ENCODE assay signal across 24 cellular contexts in genomic region chr9:111050819-111051218, GRCh38. TPM values are rescaled to one million over a fixed set of nuclear protein-coding genes. Genes with fewer than 3 reads are reported as not detected.
DNase-seq lines count a peak whose midpoint lies in the region; ATAC-seq, FAIRE-seq and TF ChIP-seq lines count a peak whose summit lies in the region.
"Had no signal": no experiment of that assay in that cellular context is flagged by ENCODE, and none has a peak within 500 bp of the region (broad histone marks: within the 10 kb centered on the region; RNA-seq: fewer than 3 reads in every experiment).

No MANE protein-coding gene starts in this region.

- H3K79me2 ChIP-seq in astrocyte (ENCODE audit: insufficient read depth, low read length): no peaks in the 10 kb centered on the region

- no peak for FAIRE-seq in astrocyte (lab: Jason Lieb, UNC)
- FAIRE-seq: HTR-8/SVneo had no signal

- peaks cover 22% of the 10 kb centered on the region for H3K36me3 Mint-ChIP-seq in HFFc6 (ENCODE audit: low read depth)
- H3K36me3 Mint-ChIP-seq in astrocyte (ENCODE audit: low read depth, unreplicated experiment): no peaks in the 10 kb centered on the region
- H3K36me3 Mint-ChIP-seq in activated T-helper 1 cell treated with anti-CD3 and anti-CD28 coated beads, Interleukin-12 subunit alpha, Interleukin-12 subunit beta, Interleukin-2, Interleukin-4 antibody, amounts not matched to agents 30 ng/mL and 10 ng/mL and 1 ng/mL, durations not matched to agents 14 hours and 24 hours and 36 hours (ENCODE audit: low read depth): no peaks in the 10 kb centered on the region

- H3K27ac ChIP-seq in astrocyte (ENCODE audit: low read depth, low read length): no peak overlapping the region
- H3K27ac ChIP-seq: HL-60, SJCRH30 had no signal

- H3K4me3 ChIP-seq in astrocyte (ENCODE audit: insufficient read depth, low read depth, low read length): no peak overlapping the region
- H3K4me3 ChIP-seq in fibroblast of pulmonary artery (replicated peaks; ENCODE audit: low read depth, low read length): no peak overlapping the region
- H3K4me3 ChIP-seq: SJCRH30 had no signal

- H3K4me2 ChIP-seq in astrocyte (ENCODE audit: low read length): no peak overlapping the region

- no peaks in the 10 kb centered on the region for H3K27me3 ChIP-seq in astrocyte (ENCODE audit: insufficient read depth, low read length)
- H3K27me3 ChIP-seq: BE2C, SJCRH30 had no signal

- H3K27me3 Mint-ChIP-seq in HFFc6 (ENCODE audit: insufficient read depth) (no peaks in the 10 kb centered on the region), astrocyte (ENCODE audit: low read depth, unreplicated experiment) (no peaks in the 10 kb centered on the region)
- peaks cover 3% of the 10 kb centered on the region for H3K27me3 Mint-ChIP-seq in activated T-helper 1 cell treated with anti-CD3 and anti-CD28 coated beads, Interleukin-12 subunit alpha, Interleukin-12 subunit beta, Interleukin-2, Interleukin-4 antibody, amounts not matched to agents 30 ng/mL and 10 ng/mL and 1 ng/mL, durations not matched to agents 14 hours and 24 hours and 36 hours (ENCODE audit: insufficient read depth)

- H3K4me3 Mint-ChIP-seq in HFFc6 (0 out of 2 replicates have a peak overlapping the region, but pooled peaks have one; percentile 5), astrocyte (ENCODE audit: unreplicated experiment) (no peak overlapping the region)
- H3K4me3 Mint-ChIP-seq in activated T-helper 1 cell treated with anti-CD3 and anti-CD28 coated beads, Interleukin-12 subunit alpha, Interleukin-12 subunit beta, Interleukin-2, Interleukin-4 antibody, amounts not matched to agents 30 ng/mL and 10 ng/mL and 1 ng/mL, durations not matched to agents 14 hours and 24 hours and 36 hours: no peak overlapping the region
- H3K4me3 Mint-ChIP-seq: CD4-positive, alpha-beta T cell had no signal

- no peak for TF ChIP-seq CTCF in HFFc6 (IDR thresholded peaks at IDR 0.05)
- TF ChIP-seq CTCF in astrocyte (IDR thresholded peaks at IDR 0.05; ENCODE audit: insufficient read depth, low read depth, low read length): no peak
- no peak for TF ChIP-seq CTCF in fibroblast of pulmonary artery (IDR thresholded peaks at IDR 0.05; ENCODE audit: low read length, missing control alignments)

- ATAC-seq in HG02678 (IDR thresholded peaks at IDR 0.05; ENCODE audit: unreplicated experiment) (no peak), HG03097 (IDR thresholded peaks at IDR 0.05; ENCODE audit: low FRiP score, unreplicated experiment) (no peak), GM18502 (IDR thresholded peaks at IDR 0.05; ENCODE audit: poor library complexity, unreplicated experiment) (no peak)
- ATAC-seq: HCT116 had no signal

- H3K9me3 ChIP-seq in astrocyte (ENCODE audit: insufficient read depth, low read depth, low read length): no peaks in the 10 kb centered on the region
- H3K9me3 ChIP-seq: BE2C, SJCRH30 had no signal

- no peak overlapping the region for H2AFZ ChIP-seq in astrocyte (ENCODE audit: low read depth, low read length)

- peak overlapping the region; percentile 6; the same call in 1 of the 2 replicates for H3K27ac Mint-ChIP-seq in HFFc6
- H3K27ac Mint-ChIP-seq in astrocyte (ENCODE audit: unreplicated experiment): no peak overlapping the region
- no peak overlapping the region for H3K27ac Mint-ChIP-seq in activated T-helper 1 cell treated with anti-CD3 and anti-CD28 coated beads, Interleukin-12 subunit alpha, Interleukin-12 subunit beta, Interleukin-2, Interleukin-4 antibody, amounts not matched to agents 30 ng/mL and 10 ng/mL and 1 ng/mL, durations not matched to agents 14 hours and 24 hours and 36 hours
- H3K27ac Mint-ChIP-seq: CD4-positive, alpha-beta T cell had no signal

- no peak overlapping the region for H3K9ac ChIP-seq in astrocyte (ENCODE audit: low read length)

- DNase-seq in HFFc6: no peak
- peak; percentile 12 for DNase-seq in astrocyte (ENCODE audit: low read depth)
- DNase-seq in fibroblast of pulmonary artery (ENCODE audit: low read depth): peak; percentile 52
- no peak for DNase-seq in activated T-helper 1 cell treated with anti-CD3 and anti-CD28 coated beads, Interleukin-12 subunit alpha, Interleukin-12 subunit beta, Interleukin-2, Interleukin-4 antibody, amounts not matched to agents 30 ng/mL and 10 ng/mL and 1 ng/mL, durations not matched to agents 14 hours and 24 hours and 36 hours (ENCODE audit: low spot score)
- DNase-seq: BE2C; Calu3; CD4-positive, alpha-beta T cell; DMS53; MV-4-11; NCI-H1417; NCI-H187 treated with DMSO at 0.1 percent for 48 hours; NCI-H446; NCI-H69; NK-92 treated with Interleukin-12 subunit alpha and Interleukin-12 subunit beta, amount 100 ng/mL, for 24 hours; OCI-M1; RPMI8226; SJCRH30 had no signal

- intact Hi-C loops in activated T-helper 1 cell treated with anti-CD3 and anti-CD28 coated beads, Interleukin-12 subunit alpha, Interleukin-12 subunit beta, Interleukin-2, Interleukin-4 antibody, amounts not matched to agents 30 ng/mL and 10 ng/mL and 1 ng/mL, durations not matched to agents 14 hours and 24 hours and 36 hours (cut with micrococcal nuclease): no loop called here

- no peaks in the 10 kb centered on the region for H3K36me3 ChIP-seq in astrocyte (ENCODE audit: insufficient read depth, low read length)
- H3K36me3 ChIP-seq: BE2C, SJCRH30 had no signal

- H3K9me3 Mint-ChIP-seq in HFFc6: peaks cover 3% of the 10 kb centered on the region; the same call in 1 of the 2 replicates
- no peaks in the 10 kb centered on the region for H3K9me3 Mint-ChIP-seq in astrocyte (ENCODE audit: unreplicated experiment)
- no peaks in the 10 kb centered on the region for H3K9me3 Mint-ChIP-seq in activated T-helper 1 cell treated with anti-CD3 and anti-CD28 coated beads, Interleukin-12 subunit alpha, Interleukin-12 subunit beta, Interleukin-2, Interleukin-4 antibody, amounts not matched to agents 30 ng/mL and 10 ng/mL and 1 ng/mL, durations not matched to agents 14 hours and 24 hours and 36 hours

- H3K4me1 Mint-ChIP-seq in HFFc6 (ENCODE audit: low read depth): peaks cover 37% of the 10 kb centered on the region
- peaks cover 12% of the 10 kb centered on the region for H3K4me1 Mint-ChIP-seq in astrocyte (ENCODE audit: low read depth, unreplicated experiment)
- H3K4me1 Mint-ChIP-seq in activated T-helper 1 cell treated with anti-CD3 and anti-CD28 coated beads, Interleukin-12 subunit alpha, Interleukin-12 subunit beta, Interleukin-2, Interleukin-4 antibody, amounts not matched to agents 30 ng/mL and 10 ng/mL and 1 ng/mL, durations not matched to agents 14 hours and 24 hours and 36 hours (ENCODE audit: low read depth): no peaks in the 10 kb centered on the region

- H3K4me1 ChIP-seq in astrocyte (ENCODE audit: insufficient read depth, low read length): peaks cover 5% of the 10 kb centered on the region
- H3K4me1 ChIP-seq: SJCRH30 had no signal

- H4K20me1 ChIP-seq in astrocyte (ENCODE audit: insufficient read depth, low read length): no peaks in the 10 kb centered on the region

RNA-seq across cellular contexts. Expression of gene LPAR1, which starts 12.5 kb away (rescaled TPM):
- 100 to 1,000 TPM in 4 of 6 experiments, 10 to 100 TPM in 2; 70.6 to 148 (median 123) TPM for total RNA-seq in HFFc6 (2021; fragmentation: NEBNext Ultra II Directional; extraction: Animal tissue kit (Norgen Biotek cat#: 25700))
- total RNA-seq in astrocyte: 11.5 and 12.7 TPM in 2 replicates
- total RNA-seq in activated T-helper 1 cell treated with anti-CD3 and anti-CD28 coated beads, Interleukin-12 subunit alpha, Interleukin-12 subunit beta, Interleukin-2, Interleukin-4 antibody, amounts not matched to agents 30 ng/mL and 10 ng/mL and 1 ng/mL, durations not matched to agents 14 hours and 24 hours and 36 hours: not detected in 2 replicates
- total RNA-seq: CD4-positive, alpha-beta T cell; G401 had no signal

Comparison
In these comparisons a context has a peak if more than half of its experiments do, and no peak if none do; other contexts are left out.
1. DNase-seq: peak in astrocyte (single experiment) and fibroblast of pulmonary artery (single experiment); none in HFFc6 (single experiment) and activated T-helper 1 cell treated with anti-CD3 and anti-CD28 coated beads, Interleukin-12 subunit alpha, Interleukin-12 subunit beta, Interleukin-2, Interleukin-4 antibody, amounts not matched to agents 30 ng/mL and 10 ng/mL and 1 ng/mL, durations not matched to agents 14 hours and 24 hours and 36 hours (single experiment).
2. RNA of gene LPAR1, which starts 12.5 kb away (total RNA-seq): 70.6 to 148 TPM in HFFc6 and 11.5 to 12.7 TPM in astrocyte; not detected in activated T-helper 1 cell treated with anti-CD3 and anti-CD28 coated beads, Interleukin-12 subunit alpha, Interleukin-12 subunit beta, Interleukin-2, Interleukin-4 antibody, amounts not matched to agents 30 ng/mL and 10 ng/mL and 1 ng/mL, durations not matched to agents 14 hours and 24 hours and 36 hours; every median in the first group is over 10 times any median in the second.